Comparison of ENCODE assay signal across 8 cellular contexts in the genomic region with DNA sequence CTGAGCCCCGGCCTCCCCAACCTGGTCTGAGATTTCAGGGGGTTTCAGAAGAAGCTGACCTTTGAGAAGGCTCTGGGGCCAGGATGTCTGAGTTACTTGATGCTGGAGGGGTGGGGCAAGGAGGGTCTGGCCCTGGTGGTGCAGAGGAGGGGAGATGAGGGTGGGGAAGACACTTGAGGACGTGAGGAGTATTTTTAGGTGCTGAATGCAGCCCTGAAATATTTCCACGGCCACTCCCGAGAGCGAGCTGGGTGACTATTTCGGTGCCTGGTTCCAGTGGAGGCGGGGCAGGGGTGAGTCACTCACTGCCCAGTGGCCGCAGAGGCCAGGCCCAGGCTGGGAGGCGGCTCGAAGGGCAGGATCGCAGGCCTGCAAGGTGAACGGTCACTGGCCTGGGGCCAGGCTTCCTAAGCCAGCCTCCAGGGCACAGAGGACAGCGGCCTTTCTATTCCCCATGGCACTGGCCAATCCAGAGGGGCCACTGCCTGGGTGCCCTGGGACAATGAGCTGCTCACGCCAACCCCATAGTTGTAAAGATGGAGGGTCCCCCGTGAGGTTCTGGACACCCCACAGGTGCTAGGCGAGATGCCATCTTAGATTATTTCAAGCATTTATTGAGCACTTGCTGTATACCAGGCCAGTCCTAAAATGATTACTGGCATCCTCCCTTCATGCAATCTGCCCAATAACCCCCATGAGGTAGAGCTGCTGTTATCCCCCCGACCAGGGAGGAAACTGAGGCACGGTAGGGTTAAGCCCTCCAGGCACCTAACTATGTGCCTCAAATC. TPM values are rescaled to one million over a fixed set of nuclear protein-coding genes. Genes with fewer than 3 reads are reported as not detected.
DNase-seq lines count a peak whose midpoint lies in the region; ATAC-seq and TF ChIP-seq lines count a peak whose summit lies in the region.

No MANE protein-coding gene starts in this region.

- H3K27me3 ChIP-seq in breast epithelium (no peaks in the 10 kb centered on the region), upper lobe of left lung (no peaks in the 10 kb centered on the region)

- intact Hi-C loops in activated CD4-positive, alpha-beta T cell treated with anti-CD3 and anti-CD28 coated beads for 36 hours (cut with DNase I, micrococcal nuclease), result no loop called here
- intact Hi-C loops in breast epithelium (cut with DNase I; ENCODE audit: low total_unique reads), result no loop called here

- H3K27me3 Mint-ChIP-seq in activated CD4-positive, alpha-beta T cell treated with anti-CD3 and anti-CD28 coated beads for 36 hours, result no peaks in the 10 kb centered on the region

- TF ChIP-seq POLR2A in breast epithelium (IDR thresholded peaks at IDR 0.05) (no peak), upper lobe of left lung (IDR thresholded peaks at IDR 0.05) (no peak)

- H3K27ac Mint-ChIP-seq in activated CD4-positive, alpha-beta T cell treated with anti-CD3 and anti-CD28 coated beads for 36 hours, result peak overlapping the region; percentile 58

- peaks cover 17% of the 10 kb centered on the region for H3K36me3 Mint-ChIP-seq in activated CD4-positive, alpha-beta T cell treated with anti-CD3 and anti-CD28 coated beads for 36 hours (ENCODE audit: low read depth)

- H3K36me3 ChIP-seq in breast epithelium (no peaks in the 10 kb centered on the region), upper lobe of left lung (no peaks in the 10 kb centered on the region)

- no peaks in the 10 kb centered on the region for H3K9me3 Mint-ChIP-seq in activated CD4-positive, alpha-beta T cell treated with anti-CD3 and anti-CD28 coated beads for 36 hours (ENCODE audit: low read depth)

- CTCF ChIA-PET in activated CD4-positive, alpha-beta T cell treated with anti-CD3 and anti-CD28 coated beads for 36 hours (lab: Charles Lee), result interaction anchor here (0.7 to 5.4 kb wide), 4 partner anchors 14 to 256 kb away, joined by 3 to 81 read pairs (median 4); partner anchors contain the start of gene JUND

- H3K4me3 Mint-ChIP-seq in activated CD4-positive, alpha-beta T cell treated with anti-CD3 and anti-CD28 coated beads for 36 hours, result no peak overlapping the region

- H3K4me1 ChIP-seq in breast epithelium (peaks cover 6 to 7% of the 10 kb centered on the region in 2 donors), upper lobe of left lung (peaks cover 45 to 57% (median 55%) of the 10 kb centered on the region in 4 donors)

- H3K4me3 ChIP-seq in breast epithelium (no peak overlapping the region), upper lobe of left lung (no peak overlapping the region)

- H3K27ac ChIP-seq in breast epithelium (peak overlapping the region; percentile 31 to 65), upper lobe of left lung (peak overlapping the region; percentile 58 to 95 (median 82))

- H3K4me1 Mint-ChIP-seq in activated CD4-positive, alpha-beta T cell treated with anti-CD3 and anti-CD28 coated beads for 36 hours, result peaks cover 54% of the 10 kb centered on the region

- ATAC-seq in activated CD4-positive, alpha-beta T cell treated with anti-CD3 and anti-CD28 coated beads for 36 hours, result no peak
- peak; percentile 81 for ATAC-seq in left lobe of liver
- peak; percentile 78 to 85 for ATAC-seq in upper lobe of left lung (ENCODE audit: low FRiP score in 2 of 2)

- TF ChIP-seq EP300 in upper lobe of left lung (IDR thresholded peaks at IDR 0.05), result no peak

- 52 to 53% methylated on average over 12 to 18 of the region's 18 CpGs for WGBS in upper lobe of left lung, 2 donors

- H3K9me3 ChIP-seq in breast epithelium (no peaks in the 10 kb centered on the region), upper lobe of left lung (no peaks in the 10 kb centered on the region)

- TF ChIP-seq CTCF in breast epithelium (IDR thresholded peaks at IDR 0.05), result no peak
- TF ChIP-seq CTCF in upper lobe of left lung (IDR thresholded peaks at IDR 0.05), result peak in 1 of 6 experiments; percentile 6

- POLR2A ChIA-PET in activated CD4-positive, alpha-beta T cell treated with anti-CD3 and anti-CD28 coated beads for 36 hours (lab: Charles Lee), result interaction anchor here (10.5 kb wide), 1 partner anchor 21 kb away, joined by 284 read pairs; the partner anchor contains the start of genes IQCN and JUND

- no peak for DNase-seq in activated CD4-positive, alpha-beta T cell treated with anti-CD3 and anti-CD28 coated beads for 36 hours
- DNase-seq in activated CD4-positive, alpha-beta T cell treated with anti-CD3 and anti-CD28 coated beads, Interleukin-2, amount 50 U/mL, for 48 hours, result no peak
- DNase-seq in breast epithelium (ENCODE audit: low spot score in 2 of 2) (no peak), left lobe of liver (ENCODE audit: low spot score) (peak; percentile 96), upper lobe of left lung (peak; percentile 86 to 90), C1 segment of cervical spinal cord (lab: John Stamatoyannopoulos, UW) (no peak)
- no peak for DNase-seq in stimulated activated CD4-positive, alpha-beta T cell treated with anti-CD3 and anti-CD28 coated beads, Interleukin-15, amount 100 ng/mL, for 24 hours
- no peak for DNase-seq in activated effector memory CD4-positive, alpha-beta T cell treated with Interleukin-2 at 50 U/mL for 16 hours

RNA-seq across cellular contexts. Expression of gene JUND, which starts 19.7 kb away (rescaled TPM):
- 100 to 1,000 TPM; 254 to 311 TPM for total RNA-seq in activated CD4-positive, alpha-beta T cell treated with anti-CD3 and anti-CD28 coated beads for 36 hours
- total RNA-seq in breast epithelium, result 100 to 1,000 TPM; 325 to 833 (median 602) TPM
- 47.4 TPM for total RNA-seq in left lobe of liver
- 1,000 to 10,000 TPM in 1 of 6 donors, 100 to 1,000 TPM in 5; 281 to 1,101 (median 639) TPM for total RNA-seq in upper lobe of left lung

RNA-seq across cellular contexts. Expression of gene LSM4, which starts 21.8 kb away (rescaled TPM):
- 100 to 1,000 TPM; 269 to 370 TPM for total RNA-seq in activated CD4-positive, alpha-beta T cell treated with anti-CD3 and anti-CD28 coated beads for 36 hours
- 100 to 1,000 TPM in 2 of 3 donors, 10 to 100 TPM in 1; 83.0 to 122 (median 120) TPM for total RNA-seq in breast epithelium
- 53.3 TPM for total RNA-seq in left lobe of liver
- 100 to 1,000 TPM in 4 of 6 donors, 10 to 100 TPM in 2; 39.8 to 147 (median 107) TPM for total RNA-seq in upper lobe of left lung

RNA-seq across cellular contexts. Expression of gene IQCN, which starts 26.9 kb away (rescaled TPM):
- total RNA-seq in activated CD4-positive, alpha-beta T cell treated with anti-CD3 and anti-CD28 coated beads for 36 hours, result under 1 TPM; 0.40 to 0.43 TPM
- total RNA-seq in breast epithelium (10 to 100 TPM in 1 of 3 donors, 1 to 10 TPM in 2; 7.0 to 16.6 (median 9.5) TPM), left lobe of liver (2.8 TPM), upper lobe of left lung (10 to 100 TPM in 3 of 6 donors, 1 to 10 TPM in 3; 6.3 to 58.7 (median 11.7) TPM)

RNA-seq across cellular contexts. Expression of gene PGPEP1, which starts 39.3 kb away (rescaled TPM):
- total RNA-seq in activated CD4-positive, alpha-beta T cell treated with anti-CD3 and anti-CD28 coated beads for 36 hours, result 10 to 100 TPM; 20.0 to 20.9 TPM
- total RNA-seq in breast epithelium (10 to 100 TPM; 22.5 to 29.2 (median 25.9) TPM), left lobe of liver (62.4 TPM), upper lobe of left lung (10 to 100 TPM; 15.5 to 42.8 (median 28.1) TPM)

Comparison
In these comparisons a context has a peak if more than half of its experiments do, and no peak if none do; other contexts are left out.
1. DNase-seq: peak in left lobe of liver (single experiment) and upper lobe of left lung (2 of 2); none in activated CD4-positive, alpha-beta T cell treated with anti-CD3 and anti-CD28 coated beads for 36 hours (single experiment), activated CD4-positive, alpha-beta T cell treated with anti-CD3 and anti-CD28 coated beads, Interleukin-2, amount 50 U/mL, for 48 hours (0 of 2), breast epithelium (0 of 2), C1 segment of cervical spinal cord (0 of 14), stimulated activated CD4-positive, alpha-beta T cell treated with anti-CD3 and anti-CD28 coated beads, Interleukin-15, amount 100 ng/mL, for 24 hours (single experiment) and activated effector memory CD4-positive, alpha-beta T cell treated with Interleukin-2 at 50 U/mL for 16 hours (single experiment).